8 cellular contexts compared by ENCODE assay signal in genomic region chr17:82338858-82339633, GRCh38. TPM values are rescaled to one million over a fixed set of nuclear protein-coding genes. Genes with fewer than 3 reads are reported as not detected.
DNase-seq lines count a peak whose midpoint lies in the region; ATAC-seq and TF ChIP-seq lines count a peak whose summit lies in the region.

No MANE protein-coding gene starts in this region.

- H3K4me2 ChIP-seq in mammary epithelial cell (ENCODE audit: insufficient read depth, low read depth, low read length) (peak overlapping the region; percentile 91), mesenchymal stem cell (ENCODE audit: low read length, poor library complexity, severe bottlenecking) (peak overlapping the region; percentile 65)

- H3K9me3 ChIP-seq in A673 (ENCODE audit: low read depth, low read length, poor library complexity, severe bottlenecking) (no peaks in the 10 kb centered on the region), mammary epithelial cell (replicated peaks; ENCODE audit: insufficient read depth, low read length) (no peaks in the 10 kb centered on the region), mesenchymal stem cell (ENCODE audit: control insufficient read depth, low read length) (no peaks in the 10 kb centered on the region)

- in situ Hi-C loops in mammary epithelial cell (cut with MboI; ENCODE audit: low sequenced_read_pairs in 2 of 2) = loop anchor here in 1 of 2 donors (10.0 kb wide), 1 partner anchor 94 kb away; no protein-coding TSS in a partner anchor

- peak overlapping the region; percentile 77 for H2BK120ac ChIP-seq in mesenchymal stem cell (ENCODE audit: low read depth, low read length)

- POLR2A ChIA-PET in A673 (lab: Charles Lee; ENCODE audit: low non-redundant PET) = no interaction called here

- peak overlapping the region; percentile 96 for H4K91ac ChIP-seq in mesenchymal stem cell (ENCODE audit: low read length)

- CTCF ChIA-PET in A673 (lab: Charles Lee) (no interaction called here), mammary epithelial cell (lab: Charles Lee; ENCODE audit: low non-redundant PET) (no interaction called here)

- no peak overlapping the region for H3K27ac ChIP-seq in A673 (ENCODE audit: low read depth, low read length, poor library complexity, severe bottlenecking)
- peak overlapping the region; percentile 62 for H3K27ac ChIP-seq in mammary epithelial cell (ENCODE audit: insufficient read depth, low read depth, low read length)
- peak overlapping the region; percentile 61 for H3K27ac ChIP-seq in mesenchymal stem cell (ENCODE audit: low read length, poor library complexity, severe bottlenecking)

- H3K27me3 ChIP-seq in A673 (replicated peaks; ENCODE audit: insufficient read depth, low read depth, low read length, poor library complexity) (no peaks in the 10 kb centered on the region), mammary epithelial cell (ENCODE audit: insufficient read depth, low read length) (no peaks in the 10 kb centered on the region), mesenchymal stem cell (ENCODE audit: control insufficient read depth in 1 of 2, insufficient read depth in 1 of 2, low read length in 2 of 2) (peaks cover 0 to 12% of the 10 kb centered on the region in 2 experiments)

- DNase-seq in A673 (ENCODE audit: low spot score) = peak; percentile 74
- peak; percentile 90 for DNase-seq in HT1080 (ENCODE audit: low read depth)
- peak; percentile 82 for DNase-seq in mammary epithelial cell
- DNase-seq in mesenchymal stem cell = peak; percentile 74
- DNase-seq in mesenteric fat pad (ENCODE audit: low spot score) = no peak
- no peak for DNase-seq in NCI-H1436 treated with DMSO at 0.1 percent for 48 hours (lab: John Stamatoyannopoulos, UW)
- no peak for DNase-seq in activated CD8-positive, alpha-beta memory T cell treated with anti-CD3 and anti-CD28 coated beads for 24 hours

- peak overlapping the region; percentile 65 to 74 for H3K4ac ChIP-seq in mesenchymal stem cell (ENCODE audit: low read depth in 1 of 2, low read length in 2 of 2)

- TF ChIP-seq CTCF in A673 (conservative IDR thresholded peaks at IDR 0.05; ENCODE audit: low read depth, low read length) = no peak
- no peak for TF ChIP-seq CTCF in mammary epithelial cell (conservative IDR thresholded peaks at IDR 0.05 in 1 of 2, IDR thresholded peaks at IDR 0.05 in 1 of 2; ENCODE audit: extremely low read depth in 1 of 2, insufficient read depth in 1 of 2, low read depth in 1 of 2, low read length in 2 of 2)

- no peaks in the 10 kb centered on the region for H3K79me1 ChIP-seq in mesenchymal stem cell (replicated peaks; ENCODE audit: low read length, poor library complexity, severe bottlenecking)

- peak overlapping the region; percentile 94 for H4K8ac ChIP-seq in mesenchymal stem cell (ENCODE audit: low read length)

- H4K20me1 ChIP-seq in mammary epithelial cell (ENCODE audit: insufficient read depth, low read length) = no peaks in the 10 kb centered on the region

- peak overlapping the region; percentile 5 for H2BK5ac ChIP-seq in mesenchymal stem cell (ENCODE audit: low read depth, low read length, poor library complexity, severe bottlenecking)

- H3K79me2 ChIP-seq in mammary epithelial cell (ENCODE audit: insufficient read depth, low read length) = no peaks in the 10 kb centered on the region

- H2AFZ ChIP-seq in mammary epithelial cell (ENCODE audit: low read depth, low read length) = peak overlapping the region; percentile 84
- peak overlapping the region; percentile 83 for H2AFZ ChIP-seq in mesenchymal stem cell (ENCODE audit: low read depth, low read length)

- peak overlapping the region; percentile 98 to 99 for H2BK12ac ChIP-seq in mesenchymal stem cell (ENCODE audit: low read length in 2 of 2)

- H3K36me3 ChIP-seq in A673 (ENCODE audit: insufficient read depth, low read length, poor library complexity, severe bottlenecking) (no peaks in the 10 kb centered on the region), mammary epithelial cell (ENCODE audit: insufficient read depth, low read length) (no peaks in the 10 kb centered on the region), mesenchymal stem cell (ENCODE audit: control insufficient read depth in 1 of 2, insufficient read depth in 2 of 2, low read depth in 1 of 2, low read length in 2 of 2) (peaks cover 0 to 3% of the 10 kb centered on the region in 2 experiments)

- intact Hi-C loops in A673 (cut with micrococcal nuclease; ENCODE audit: unreplicated experiment) (no loop called here), mammary epithelial cell (cut with micrococcal nuclease) (loop anchor here (1.0 to 5.0 kb wide), 2 partner anchors 42 to 254 kb away; no protein-coding TSS in a partner anchor)

- dilution Hi-C loops in mammary epithelial cell (cut with HindIII; ENCODE audit: low sequenced_read_pairs) = loop anchor here (5.0 to 10.0 kb wide), 5 partner anchors 64 to 304 kb away; partner anchors contain the start of genes CSNK1D, DCXR, HEXD and OGFOD3

- no peak for ATAC-seq in GM21619 (IDR thresholded peaks at IDR 0.05; ENCODE audit: unreplicated experiment)

- H3K4me3 ChIP-seq in A673 (ENCODE audit: low read depth, low read length, poor library complexity, severe bottlenecking) (peak overlapping the region; percentile 23), mammary epithelial cell (replicated peaks in 1 of 3; ENCODE audit: insufficient read depth in 1 of 3, low read depth in 2 of 3, low read length in 3 of 3) (peak overlapping the region; percentile 6 to 39 (median 34)), mesenchymal stem cell (ENCODE audit: insufficient read depth in 1 of 2, low read depth in 1 of 2, low read length in 2 of 2) (peak overlapping the region; percentile 29 to 75)

- 8% methylated on average over 18 of the region's 29 CpGs for WGBS in mammary epithelial cell (ENCODE audit: low coverage, missing lambda C conversion rate)
- WGBS in mesenchymal stem cell = 21% methylated on average over 29 of the region's 29 CpGs

- BruUV-seq in A673 (replicated peaks; lab: Mats Ljungman, UMichigan) = no TSS peak
- TSS peak; percentile 43 for BruUV-seq in mammary epithelial cell (replicated peaks; lab: Mats Ljungman, UMichigan)

- H3K9ac ChIP-seq in mammary epithelial cell (ENCODE audit: insufficient read depth, low read length) (peak overlapping the region; percentile 62), mesenchymal stem cell (ENCODE audit: low read length) (peak overlapping the region; percentile 76)

- no peak overlapping the region for H3K14ac ChIP-seq in mesenchymal stem cell (ENCODE audit: low read length in 2 of 2)

- H3K18ac ChIP-seq in mesenchymal stem cell (ENCODE audit: low read depth in 1 of 2, low read length in 2 of 2) = peak overlapping the region; percentile 75 to 97

- peak overlapping the region; percentile 14 for H2AK5ac ChIP-seq in mesenchymal stem cell (ENCODE audit: low read length, severe bottlenecking)

- peak overlapping the region in 1 of 2 experiments; percentile 77 for H3K23ac ChIP-seq in mesenchymal stem cell (ENCODE audit: low read length in 2 of 2)

- H3K4me1 ChIP-seq in A673 (ENCODE audit: insufficient read depth, low read length, poor library complexity, severe bottlenecking) = peaks cover 19% of the 10 kb centered on the region
- peaks cover 25% of the 10 kb centered on the region for H3K4me1 ChIP-seq in mammary epithelial cell (ENCODE audit: insufficient read depth, low read length)
- H3K4me1 ChIP-seq in mesenchymal stem cell (ENCODE audit: control insufficient read depth, insufficient read depth, low read depth, low read length) = peaks cover 29% of the 10 kb centered on the region

- peak overlapping the region; percentile 67 for H2BK15ac ChIP-seq in mesenchymal stem cell (ENCODE audit: low read depth, poor library complexity, severe bottlenecking)

RNA-seq across cellular contexts. Expression of gene SECTM1, which starts 5.5 kb away (rescaled TPM):
- 1.4 and 2.8 TPM in 2 replicates for total RNA-seq in A673 (2021)
- 0.24 TPM in 1 of 2 replicates, not detected in the other for total RNA-seq in HT1080 (2014; rRNA removed; shearing (Covaris generic))
- not detected in 2 replicates for polyA plus RNA-seq in HT1080 (2015; cell fraction: cytosol; rRNA removed)
- not detected in 2 replicates for polyA plus RNA-seq in HT1080 (2015; cell fraction: nucleus; rRNA removed)
- 1 to 10 TPM; 2.7 to 3.5 TPM for total RNA-seq in mammary epithelial cell
- 3.0 TPM for polyA plus RNA-seq in mammary epithelial cell
- 2.4 TPM for polyA minus RNA-seq in mammary epithelial cell
- 3.1 TPM for polyA plus RNA-seq in mesenchymal stem cell (2013, experiment 1 of 2)
- 3.2 TPM for polyA plus RNA-seq in mesenchymal stem cell (2013, experiment 2 of 2)
- 14.6 TPM for total RNA-seq in mesenteric fat pad

RNA-seq across cellular contexts. Expression of gene TEX19, which starts 20.0 kb away (rescaled TPM):
- 0.39 and 1.2 TPM in 2 replicates for total RNA-seq in A673 (2021)
- total RNA-seq in HT1080 (2014; rRNA removed; shearing (Covaris generic)) = 1.4 and 2.1 TPM in 2 replicates
- polyA plus RNA-seq in HT1080 (2015; cell fraction: cytosol; rRNA removed) = 6.8 and 7.9 TPM in 2 replicates
- polyA plus RNA-seq in HT1080 (2015; cell fraction: nucleus; rRNA removed) = 3.3 and 3.7 TPM in 2 replicates
- total RNA-seq in mammary epithelial cell = not detected
- polyA plus RNA-seq in mammary epithelial cell = not detected
- polyA minus RNA-seq in mammary epithelial cell = not detected
- polyA plus RNA-seq in mesenchymal stem cell (2013, experiment 1 of 2) = 0.03 TPM
- polyA plus RNA-seq in mesenchymal stem cell (2013, experiment 2 of 2) = not detected
- total RNA-seq in mesenteric fat pad = not detected

RNA-seq across cellular contexts. Expression of gene CD7, which starts 21.6 kb away (rescaled TPM):
- total RNA-seq in A673 (2021) (not detected in 2 replicates), mammary epithelial cell (not detected), mesenteric fat pad (3.2 TPM)
- total RNA-seq in HT1080 (2014; rRNA removed; shearing (Covaris generic)) = not detected in 2 replicates
- polyA plus RNA-seq in HT1080 (2015; cell fraction: cytosol; rRNA removed) = not detected in 2 replicates
- polyA plus RNA-seq in HT1080 (2015; cell fraction: nucleus; rRNA removed) = not detected in 2 replicates
- not detected for polyA plus RNA-seq in mammary epithelial cell
- not detected for polyA minus RNA-seq in mammary epithelial cell
- polyA plus RNA-seq in mesenchymal stem cell (2013, experiment 1 of 2) = 0.03 TPM
- polyA plus RNA-seq in mesenchymal stem cell (2013, experiment 2 of 2) = 0.12 TPM

RNA-seq across cellular contexts. Expression of gene UTS2R, which starts 32.5 kb away (rescaled TPM):
- 0.52 and 0.58 TPM in 2 replicates for total RNA-seq in A673 (2021)
- not detected in 2 replicates for total RNA-seq in HT1080 (2014; rRNA removed; shearing (Covaris generic))
- polyA plus RNA-seq in HT1080 (2015; cell fraction: cytosol; rRNA removed) = not detected in 2 replicates
- polyA plus RNA-seq in HT1080 (2015; cell fraction: nucleus; rRNA removed) = 0.10 TPM in 1 of 2 replicates, not detected in the other
- not detected for total RNA-seq in mammary epithelial cell
- not detected for polyA plus RNA-seq in mammary epithelial cell
- not detected for polyA minus RNA-seq in mammary epithelial cell
- not detected for polyA plus RNA-seq in mesenchymal stem cell (2013, experiment 1 of 2)
- not detected for polyA plus RNA-seq in mesenchymal stem cell (2013, experiment 2 of 2)
- not detected for total RNA-seq in mesenteric fat pad

Comparison
In these comparisons a context has a peak if more than half of its experiments do, and no peak if none do; other contexts are left out.
1. DNase-seq: peak in A673 (single experiment), HT1080 (single experiment), mammary epithelial cell (single experiment) and mesenchymal stem cell (single experiment); none in mesenteric fat pad (single experiment), NCI-H1436 treated with DMSO at 0.1 percent for 48 hours (single experiment) and activated CD8-positive, alpha-beta memory T cell treated with anti-CD3 and anti-CD28 coated beads for 24 hours (single experiment).
2. Peak in every context shown above with its lines, with median percentiles within 50 percentile points of each other: H3K4me3 ChIP-seq.